Comparison of ENCODE assay signal across 8 cellular contexts in the genomic region with DNA sequence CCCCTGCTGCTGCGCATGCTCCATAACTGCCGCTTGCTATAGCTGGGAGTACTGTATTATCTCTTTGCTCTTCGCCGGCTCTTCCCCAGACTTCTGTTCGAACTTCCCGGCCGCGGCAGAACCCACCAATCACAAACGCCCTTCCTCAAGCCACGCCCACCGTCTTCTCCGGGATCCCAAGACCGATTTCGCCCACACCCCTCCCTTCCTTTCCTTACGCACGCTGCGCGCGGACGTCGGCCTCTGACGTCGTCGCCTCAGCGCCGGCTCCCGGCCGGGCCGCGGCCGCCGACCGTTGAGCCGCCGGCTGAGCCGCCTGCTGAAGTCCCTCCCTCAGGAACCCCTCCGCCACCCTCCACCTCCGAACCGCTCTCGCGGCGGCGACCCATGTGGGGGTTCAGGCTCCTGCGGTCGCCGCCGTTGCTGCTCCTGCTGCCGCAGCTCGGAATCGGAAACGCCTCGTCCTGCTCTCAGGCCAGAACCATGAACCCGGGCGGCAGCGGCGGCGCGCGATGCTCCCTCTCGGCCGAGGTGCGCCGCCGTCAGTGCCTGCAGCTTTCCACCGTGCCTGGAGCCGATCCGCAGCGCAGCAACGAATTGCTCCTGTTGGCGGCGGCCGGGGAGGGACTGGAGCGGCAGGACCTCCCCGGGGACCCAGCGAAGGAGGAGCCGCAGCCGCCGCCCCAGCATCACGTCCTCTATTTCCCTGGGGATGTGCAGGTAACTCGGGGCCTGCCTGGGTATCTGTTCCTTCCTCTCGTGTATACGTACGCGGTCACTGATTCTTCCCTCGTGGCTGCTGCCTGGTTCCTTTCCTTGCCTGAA. TPM values are rescaled to one million over a fixed set of nuclear protein-coding genes. Genes with fewer than 3 reads are reported as not detected.
A peak's percentile ranks its signal among the peaks of the same experiment; 100 is the strongest.
DNase-seq lines count a peak whose midpoint lies in the region; ATAC-seq lines count a peak whose summit lies in the region.

A gene with protein sequence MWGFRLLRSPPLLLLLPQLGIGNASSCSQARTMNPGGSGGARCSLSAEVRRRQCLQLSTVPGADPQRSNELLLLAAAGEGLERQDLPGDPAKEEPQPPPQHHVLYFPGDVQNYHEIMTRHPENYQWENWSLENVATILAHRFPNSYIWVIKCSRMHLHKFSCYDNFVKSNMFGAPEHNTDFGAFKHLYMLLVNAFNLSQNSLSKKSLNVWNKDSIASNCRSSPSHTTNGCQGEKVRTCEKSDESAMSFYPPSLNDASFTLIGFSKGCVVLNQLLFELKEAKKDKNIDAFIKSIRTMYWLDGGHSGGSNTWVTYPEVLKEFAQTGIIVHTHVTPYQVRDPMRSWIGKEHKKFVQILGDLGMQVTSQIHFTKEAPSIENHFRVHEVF (plus strand): TSS at position 242 of the 825 bp plus-strand sequence. CDS start 146 bp downstream, at position 388.

- in situ Hi-C loops in endometrial microvascular endothelial cells (cut with HindIII; ENCODE audit: inconsistent ontology term, low pct_unique_long_range_greater_than_20kb, low sequenced_read_pairs) = no loop called here

- H3K9ac ChIP-seq in NT2/D1 (ENCODE audit: insufficient read length, low read depth) = peak within 1 kb of the TSS; percentile 98

- H3K4me1 ChIP-seq in NT2/D1 (ENCODE audit: insufficient read depth, insufficient read length) = no peaks in the 10 kb centered on the region

- H3K36me3 ChIP-seq in NT2/D1 (ENCODE audit: insufficient read depth, insufficient read length, low read length) = peaks cover 25% of the 10 kb centered on the region

- DNase-seq in COR-L47 (lab: John Stamatoyannopoulos, UW) (peak; percentile 96), HUDEP-2 (lab: John Stamatoyannopoulos, UW; ENCODE audit: unreplicated experiment in 76 of 76) (peak; percentile 51 to 98 (median 94)), NT2/D1 (ENCODE audit: low read depth, low spot score) (peak; percentile 100), mesenteric fat pad (ENCODE audit: low spot score) (peak; percentile 96)
- DNase-seq in activated CD8-positive, alpha-beta memory T cell treated with anti-CD3 and anti-CD28 coated beads, Interleukin-2, amount 50 U/mL, for 1 hour (ENCODE audit: extremely low read depth) = peak; percentile 74
- peak; percentile 82 for DNase-seq in stimulated activated CD8-positive, alpha-beta memory T cell treated with anti-CD3 and anti-CD28 coated beads, Interleukin-15, amount 100 ng/mL, for 24 hours (ENCODE audit: low read depth)

- H3K9me3 ChIP-seq in NT2/D1 (ENCODE audit: insufficient read depth, low read length) = peaks cover 25% of the 10 kb centered on the region

- ATAC-seq in GM21381 (IDR thresholded peaks at IDR 0.05; ENCODE audit: unreplicated experiment) = peak; percentile 90

- peak within 1 kb of the TSS; percentile 94 for H3K4me3 ChIP-seq in NT2/D1 (ENCODE audit: insufficient read length, low read depth)

- H3K27me3 ChIP-seq in NT2/D1 (ENCODE audit: insufficient read depth, insufficient read length) = no peaks in the 10 kb centered on the region

RNA-seq across cellular contexts. Expression of the gene that starts here (rescaled TPM):
- 16.6 TPM for total RNA-seq in endometrial microvascular endothelial cells (ENCODE audit: inconsistent ontology term)
- 17.2 TPM for total RNA-seq in mesenteric fat pad

Comparison
In these comparisons a context has a peak if more than half of its experiments do, and no peak if none do; other contexts are left out.
1. Peak in every context shown above with its lines: DNase-seq, ATAC-seq and H3K4me3 ChIP-seq.